21 cellular contexts compared by ENCODE assay signal in the genomic region with DNA sequence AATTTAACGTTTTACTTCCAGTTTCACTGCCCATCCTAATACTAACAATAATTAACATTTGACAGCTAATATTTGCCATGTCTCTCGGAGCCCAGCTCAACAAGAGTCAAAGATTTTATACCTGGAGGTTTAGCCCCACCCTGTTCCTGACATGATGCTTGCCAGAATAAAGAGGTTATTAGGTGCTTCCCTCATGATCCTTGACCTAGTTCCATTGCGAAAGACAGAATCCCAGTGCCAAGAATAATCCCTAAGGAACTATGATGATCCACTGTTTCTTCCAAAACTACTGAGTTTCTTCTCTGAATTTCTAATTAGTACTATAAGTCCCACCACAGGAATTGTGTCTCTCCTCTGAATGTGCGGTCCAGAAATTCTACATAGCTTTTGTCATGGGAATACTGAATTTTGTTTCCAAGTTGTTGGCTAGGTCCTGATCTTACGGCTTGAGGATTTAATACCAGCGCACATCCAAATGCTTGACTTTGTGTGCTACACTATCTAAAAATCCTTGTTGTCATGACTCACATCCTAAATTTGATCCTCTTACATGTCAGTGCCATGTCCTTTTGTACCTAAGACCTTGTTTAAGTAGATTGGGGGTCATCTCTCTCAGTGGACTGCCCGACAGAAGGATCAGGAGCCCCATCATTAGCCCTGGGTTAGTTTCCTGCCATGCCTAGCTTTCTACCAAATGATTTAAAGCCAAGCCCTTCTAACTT. TPM values are rescaled to one million over a fixed set of nuclear protein-coding genes. Genes with fewer than 3 reads are reported as not detected.
DNase-seq lines count a peak whose midpoint lies in the region; ATAC-seq and TF ChIP-seq lines count a peak whose summit lies in the region.
"Had no signal": no experiment of that assay in that cellular context is flagged by ENCODE, and none has a peak within 500 bp of the region (broad histone marks: within the 10 kb centered on the region; RNA-seq: fewer than 3 reads in every experiment).

No MANE protein-coding gene starts in this region.

- no peak overlapping the region for H2BK5ac ChIP-seq in IMR-90 (ENCODE audit: low read depth, low read length, poor library complexity, severe bottlenecking)

- no peak overlapping the region for H3K56ac ChIP-seq in IMR-90 (ENCODE audit: extremely low read depth, insufficient read depth, low read length)

- H3K79me1 ChIP-seq in IMR-90 (ENCODE audit: low read depth in 1 of 2, low read length in 2 of 2) = peaks cover 28 to 29% of the 10 kb centered on the region in 2 experiments

- WGBS in IMR-90 (ENCODE audit: extremely low coverage in 2 of 2, insufficient read length in 1 of 2), 2 experiments = no CpG with 5 or more reads among the region's 7 CpGs
- 78 to 82% methylated on average over 7 of the region's 7 CpGs for WGBS in body of pancreas, 2 donors

- H3K27ac ChIP-seq in IMR-90 (ENCODE audit: insufficient read depth, low read length) = no peak overlapping the region
- H3K27ac ChIP-seq in muscle layer of duodenum (ENCODE audit: low read length) = peak overlapping the region; percentile 14
- peak overlapping the region; percentile 76 for H3K27ac ChIP-seq in subcutaneous abdominal adipose tissue (ENCODE audit: low read depth, low read length)
- H3K27ac ChIP-seq in body of pancreas = no peak overlapping the region
- H3K27ac ChIP-seq: GM23248 had no signal

- TF ChIP-seq POLR2A in IMR-90 (IDR thresholded peaks at IDR 0.05; ENCODE audit: low read depth, low read length) (no peak), body of pancreas (IDR thresholded peaks at IDR 0.05) (no peak)

- peak overlapping the region; percentile 7 for H3K27ac Mint-ChIP-seq in dendritic cell treated with granulocyte-macrophage colony-stimulating factor and Interleukin-4, amounts not matched to agents 40 ng/mL and 50 ng/mL, for 4 days
- H3K27ac Mint-ChIP-seq: nephron had no signal

- ATAC-seq in IMR-90 (ENCODE audit: low read depth) (no peak), body of pancreas (no peak), GM21529 (IDR thresholded peaks at IDR 0.05; ENCODE audit: unreplicated experiment) (no peak)

- DNase-seq in IMR-90 (no peak), body of pancreas (no peak), SIG-M5 treated with dmso at 0.1 percent for 504 hours (lab: John Stamatoyannopoulos, UW; ENCODE audit: unreplicated experiment) (no peak)
- DNase-seq: activated gamma-delta T cell; amniotic stem cell; Calu3; central memory CD4-positive, alpha-beta T cell; GM23248; head of caudate nucleus; Karpas-422; NCI-H1092; NCI-H2081 treated with DMSO at 0.1 percent for 48 hours; NCI-H510A treated with DMSO at 0.1 percent for 48 hours; stimulated activated CD4-positive, alpha-beta T cell treated with anti-CD3 and anti-CD28 coated beads, Interleukin-15, amount 100 ng/mL, for 24 hours; T-helper 1 cell; tibial artery had no signal

- H2BK120ac ChIP-seq in IMR-90 (ENCODE audit: low read depth, low read length) = no peak overlapping the region

- H3K4me3 ChIP-seq in IMR-90 (ENCODE audit: insufficient read depth, low read depth, low read length) (no peak overlapping the region), muscle layer of duodenum (ENCODE audit: low read depth in 1 of 2, low read length in 2 of 2) (no peak overlapping the region), subcutaneous abdominal adipose tissue (ENCODE audit: low read depth in 1 of 5, low read length in 5 of 5) (no peak overlapping the region), body of pancreas (no peak overlapping the region)
- H3K4me3 ChIP-seq: GM23248, tibial artery had no signal

- H3K4me2 ChIP-seq in IMR-90 (ENCODE audit: low read depth, low read length) = no peak overlapping the region

- H3K27me3 ChIP-seq in IMR-90 (ENCODE audit: control insufficient read depth, insufficient read depth, low read length) (no peaks in the 10 kb centered on the region), muscle layer of duodenum (ENCODE audit: low read depth, low read length) (no peaks in the 10 kb centered on the region), subcutaneous abdominal adipose tissue (ENCODE audit: control insufficient read depth in 5 of 5, insufficient read depth in 4 of 5, low read length in 5 of 5) (no peaks in the 10 kb centered on the region), body of pancreas (no peaks in the 10 kb centered on the region)
- H3K27me3 ChIP-seq: tibial artery had no signal

- no peak overlapping the region for H2AFZ ChIP-seq in IMR-90 (replicated peaks; ENCODE audit: low read length, poor library complexity)
- H2AFZ ChIP-seq: GM23248 had no signal

- H3K23ac ChIP-seq in IMR-90 (ENCODE audit: low read depth, low read length) = no peak overlapping the region

- no peak overlapping the region for H4K91ac ChIP-seq in IMR-90 (ENCODE audit: insufficient read depth, low read depth, low read length)

- H3K4me1 ChIP-seq in IMR-90 (ENCODE audit: control insufficient read depth, insufficient read depth, low read length) = no peaks in the 10 kb centered on the region
- H3K4me1 ChIP-seq in muscle layer of duodenum (ENCODE audit: control insufficient read depth in 1 of 2, insufficient read depth in 2 of 2, low read length in 2 of 2) = peaks cover 6 to 36% of the 10 kb centered on the region in 2 donors
- peaks cover 0 to 24% (median 13%) of the 10 kb centered on the region in 5 donors for H3K4me1 ChIP-seq in subcutaneous abdominal adipose tissue (ENCODE audit: control insufficient read depth in 5 of 5, insufficient read depth in 5 of 5, low read length in 5 of 5)
- H3K4me1 ChIP-seq in body of pancreas = no peaks in the 10 kb centered on the region

- no peak overlapping the region for H2BK20ac ChIP-seq in IMR-90 (ENCODE audit: low read depth, low read length)

- H3K9me3 ChIP-seq in IMR-90 (ENCODE audit: control insufficient read depth, insufficient read depth, low read length) (no peaks in the 10 kb centered on the region), muscle layer of duodenum (ENCODE audit: control insufficient read depth in 1 of 2, low read length in 2 of 2) (no peaks in the 10 kb centered on the region), subcutaneous abdominal adipose tissue (ENCODE audit: control insufficient read depth in 5 of 5, low read length in 5 of 5) (no peaks in the 10 kb centered on the region), body of pancreas (no peaks in the 10 kb centered on the region)
- H3K9me3 ChIP-seq: tibial artery had no signal

- no TSS peak for BruUV-seq in IMR-90 (replicated peaks; lab: Mats Ljungman, UMichigan)

- in situ Hi-C loops in IMR-90 (cut with MboI; ENCODE audit: low sequenced_read_pairs) = no loop called here

- H3K36me3 ChIP-seq in IMR-90 (ENCODE audit: control insufficient read depth, insufficient read depth, low read length) (peaks cover 17% of the 10 kb centered on the region), muscle layer of duodenum (ENCODE audit: control insufficient read depth in 1 of 2, insufficient read depth in 2 of 2, low read length in 2 of 2) (peaks cover 13 to 26% of the 10 kb centered on the region in 2 donors), subcutaneous abdominal adipose tissue (ENCODE audit: control insufficient read depth in 5 of 5, insufficient read depth in 5 of 5, low read length in 5 of 5) (peaks cover under 1 to 27% (median 17%) of the 10 kb centered on the region in 5 donors), body of pancreas (replicated peaks in 1 of 2; ENCODE audit: insufficient read depth in 1 of 2, low read depth in 2 of 2) (peaks cover 0 to 3% of the 10 kb centered on the region in 2 donors)

- no peak overlapping the region for H4K5ac ChIP-seq in IMR-90 (ENCODE audit: low read depth, low read length)

- H2BK15ac ChIP-seq in IMR-90 (ENCODE audit: low read depth, low read length) = no peak overlapping the region

- H3K9me1 ChIP-seq in IMR-90 (ENCODE audit: insufficient read depth, low read length) = peaks cover 4% of the 10 kb centered on the region; the same call in 1 of the 2 replicates

- no peak for TF ChIP-seq RAD21 in IMR-90 (IDR thresholded peaks at IDR 0.05; ENCODE audit: low read length)

- no peak overlapping the region for H3K4me3 Mint-ChIP-seq in dendritic cell treated with granulocyte-macrophage colony-stimulating factor and Interleukin-4, amounts not matched to agents 40 ng/mL and 50 ng/mL, for 4 days
- H3K4me3 Mint-ChIP-seq: nephron had no signal

- POLR2A ChIA-PET in IMR-90 (lab: Charles Lee; ENCODE audit: unreplicated experiment) = no interaction called here

- TF ChIP-seq CTCF in IMR-90 (conservative IDR thresholded peaks at IDR 0.05; ENCODE audit: low read depth, low read length) = no peak
- no peak for TF ChIP-seq CTCF in body of pancreas (IDR thresholded peaks at IDR 0.05)

- no peak overlapping the region for H3K4ac ChIP-seq in IMR-90 (ENCODE audit: low read depth, low read length)

- dilution Hi-C loops in IMR-90 (cut with HindIII; ENCODE audit: low sequenced_read_pairs, unreplicated experiment) = no loop called here

- H3K14ac ChIP-seq in IMR-90 (replicated peaks; ENCODE audit: low read depth, low read length) = no peak overlapping the region

- H3K18ac ChIP-seq in IMR-90 (ENCODE audit: low read depth, low read length) = no peak overlapping the region

- H3K36me3 Mint-ChIP-seq in dendritic cell treated with granulocyte-macrophage colony-stimulating factor and Interleukin-4, amounts not matched to agents 40 ng/mL and 50 ng/mL, for 4 days (ENCODE audit: low read depth) = peaks cover 75% of the 10 kb centered on the region

- H4K8ac ChIP-seq in IMR-90 (ENCODE audit: low read depth in 2 of 2, low read length in 2 of 2) = no peak overlapping the region

- H3K9me3 Mint-ChIP-seq in dendritic cell treated with granulocyte-macrophage colony-stimulating factor and Interleukin-4, amounts not matched to agents 40 ng/mL and 50 ng/mL, for 4 days = no peaks in the 10 kb centered on the region
- H3K9me3 Mint-ChIP-seq: nephron had no signal

- CTCF ChIA-PET in IMR-90 (lab: Yijun Ruan, JAX) = no interaction called here

- H2AK5ac ChIP-seq in IMR-90 (ENCODE audit: low read depth, low read length) = no peak overlapping the region; the same call in 1 of the 2 replicates

- H4K20me1 ChIP-seq in IMR-90 (ENCODE audit: insufficient read depth, low read length) = no peaks in the 10 kb centered on the region

- H3K27me3 Mint-ChIP-seq in dendritic cell treated with granulocyte-macrophage colony-stimulating factor and Interleukin-4, amounts not matched to agents 40 ng/mL and 50 ng/mL, for 4 days = no peaks in the 10 kb centered on the region

- no peak overlapping the region for H3K9ac ChIP-seq in IMR-90 (ENCODE audit: low read depth, low read length)
- H3K9ac ChIP-seq in subcutaneous abdominal adipose tissue (ENCODE audit: low read length in 5 of 5) = no peak overlapping the region
- H3K9ac ChIP-seq: GM23248 had no signal

- intact Hi-C loops in IMR-90 (cut with micrococcal nuclease) = no loop called here
- intact Hi-C loops in dendritic cell treated with granulocyte-macrophage colony-stimulating factor and Interleukin-4, amounts not matched to agents 40 ng/mL and 50 ng/mL, for 4 days (cut with micrococcal nuclease) = loop anchor here (5.0 kb wide), 1 partner anchor 38 kb away; no protein-coding TSS in a partner anchor
- intact Hi-C loops in body of pancreas (cut with DNase I) = no loop called here

- no peak overlapping the region for H2AK9ac ChIP-seq in IMR-90 (replicated peaks; ENCODE audit: low read depth, low read length, poor library complexity)

- H3K4me1 Mint-ChIP-seq in dendritic cell treated with granulocyte-macrophage colony-stimulating factor and Interleukin-4, amounts not matched to agents 40 ng/mL and 50 ng/mL, for 4 days (ENCODE audit: low read depth) = peaks cover 19% of the 10 kb centered on the region

RNA-seq across cellular contexts. Expression of a gene that starts 23.1 kb away (rescaled TPM):
- 88.5 and 115 TPM in 2 replicates for total RNA-seq in IMR-90 (2012; rRNA removed)
- polyA plus RNA-seq in IMR-90 (2012; rRNA removed) = 36.5 and 46.8 TPM in 2 replicates
- polyA plus RNA-seq in IMR-90 (2012; cell fraction: cytosol; rRNA removed) = 7.4 and 14.9 TPM in 2 replicates
- polyA plus RNA-seq in IMR-90 (2012; cell fraction: nucleus; rRNA removed; ENCODE audit: low replicate concordance) = 3.8 and 22.8 TPM in 2 replicates
- total RNA-seq in body of pancreas = 10 to 100 TPM; 16.9 to 34.6 TPM

Comparison
In these comparisons a context has a peak if more than half of its experiments do, and no peak if none do; other contexts are left out.
1. H3K27ac ChIP-seq: peak in muscle layer of duodenum (single experiment) and subcutaneous abdominal adipose tissue (single experiment); none in IMR-90 (single experiment) and body of pancreas (0 of 4).